Comparison of ENCODE assay signal across 25 cellular contexts in the genomic region with DNA sequence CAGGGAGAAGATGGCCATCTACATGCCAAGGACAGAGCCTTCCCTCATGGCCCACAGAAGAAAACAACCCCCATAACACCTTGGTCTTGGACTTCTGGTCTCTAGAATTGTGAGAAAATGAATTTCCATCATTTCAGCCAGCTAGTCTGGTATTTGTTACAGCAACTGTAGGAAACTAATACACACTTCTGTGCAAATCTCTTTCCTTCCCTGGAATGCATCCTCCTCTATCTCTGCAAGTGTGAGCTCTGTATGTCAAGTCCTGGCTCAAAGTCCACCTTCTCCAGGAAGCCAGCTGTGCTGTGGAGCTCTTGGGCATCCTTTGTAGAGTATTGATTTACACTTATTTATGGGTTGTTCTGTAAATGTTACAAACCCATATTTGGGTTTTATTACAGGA.
"Had no signal": no experiment of that assay in that cellular context is flagged by ENCODE, and none has a peak within 500 bp of the region (broad histone marks: within the 10 kb centered on the region; RNA-seq: fewer than 3 reads in every experiment).

No MANE protein-coding gene starts in this region.

- H2AFZ ChIP-seq: hepatocyte had no signal

- FAIRE-seq: pancreas, small intestine had no signal

- H3K4me1 ChIP-seq: heart right ventricle, pancreas, prostate gland, sigmoid colon, uterus had no signal

- H3K27ac Mint-ChIP-seq: mesothelial cell of epicardium; natural killer cell; nephron progenitor cell; stimulated activated naive CD8-positive, alpha-beta T cell treated with anti-CD3 and anti-CD28 coated beads, Interleukin-15, amount 100 ng/mL, for 72 hours; type B pancreatic cell had no signal

- H3K79me2 ChIP-seq: hepatocyte had no signal

- H3K27me3 Mint-ChIP-seq: naive B cell had no signal

- ATAC-seq: heart right ventricle; left lobe of liver; lower lobe of right lung; natural killer cell; pancreas; right cardiac atrium; stimulated activated naive CD8-positive, alpha-beta T cell treated with anti-CD3 and anti-CD28 coated beads, Interleukin-15, amount 100 ng/mL, for 72 hours had no signal

- DNase-seq: heart right ventricle; islet precursor cell; lower lobe of right lung; mammary epithelial cell; mesenchymal stem cell; naive B cell; natural killer cell; nephron progenitor cell; pancreas; retina; right cardiac atrium; sigmoid colon; small intestine; stimulated activated CD4-positive, alpha-beta T cell treated with anti-CD3 and anti-CD28 coated beads, Interleukin-1b, Interleukin-23, amount 100 ng/mL, for 48 hours; stimulated activated CD4-positive, alpha-beta T cell treated with anti-CD3 and anti-CD28 coated beads, Interleukin-4, amount 100 ng/mL, for 1 hour; stimulated activated naive CD4-positive, alpha-beta T cell; stimulated activated naive CD8-positive, alpha-beta T cell treated with anti-CD3 and anti-CD28 coated beads, Interleukin-15, amount 100 ng/mL, for 72 hours; substantia nigra; uterus had no signal

- H3K27me3 ChIP-seq: tibial nerve, uterus had no signal

- H3K9me3 Mint-ChIP-seq: natural killer cell, nephron progenitor cell, type B pancreatic cell had no signal

- H3K4me2 ChIP-seq: hepatocyte had no signal

- H3K27ac ChIP-seq: heart right ventricle, hepatocyte, lower lobe of right lung, pancreas, prostate gland, sigmoid colon, tibial nerve, uterus had no signal

- H3K4me3 Mint-ChIP-seq: mesothelial cell of epicardium; natural killer cell; nephron progenitor cell; stimulated activated naive CD8-positive, alpha-beta T cell treated with anti-CD3 and anti-CD28 coated beads, Interleukin-15, amount 100 ng/mL, for 72 hours; type B pancreatic cell had no signal

- H3K36me3 Mint-ChIP-seq: mesothelial cell of epicardium, natural killer cell, type B pancreatic cell had no signal

- H3K36me3 ChIP-seq: heart right ventricle, lower lobe of right lung, pancreas, prostate gland, sigmoid colon, tibial nerve, uterus had no signal

- H3K4me3 ChIP-seq: heart right ventricle, hepatocyte, lower lobe of right lung, pancreas, prostate gland, sigmoid colon, tibial nerve, uterus had no signal

- H3K9me3 ChIP-seq: lower lobe of right lung, pancreas, prostate gland, sigmoid colon, tibial nerve, uterus had no signal
